8 cellular contexts compared by ENCODE assay signal in genomic region chr9:75890541-75891276, GRCh38. TPM values are rescaled to one million over a fixed set of nuclear protein-coding genes. Genes with fewer than 3 reads are reported as not detected.
A peak's percentile ranks its signal among the peaks of the same experiment; 100 is the strongest.
DNase-seq lines count a peak whose midpoint lies in the region; ATAC-seq and TF ChIP-seq lines count a peak whose summit lies in the region.

Gene PCSK5, plus strand, starts transcription at chr9:75890673. Its CDS starts 509 bp downstream, at chr9:75891182.

- TF ChIP-seq CTCF in AG04450 (IDR thresholded peaks at IDR 0.05; ENCODE audit: low read depth, low read length): peak; percentile 35
- TF ChIP-seq CTCF in epithelial cell of esophagus (IDR thresholded peaks at IDR 0.05; ENCODE audit: insufficient read depth, low read depth, low read length, missing control alignments): no peak

- H3K4me1 ChIP-seq in mononuclear cell (ENCODE audit: insufficient read depth, low read length): peaks cover 28% of the 10 kb centered on the region

- CTCF ChIA-PET in AG04450 (lab: Charles Lee): interaction anchor here (1.0 to 2.5 kb wide), 4 partner anchors 24 to 411 kb away, joined by 4 to 15 read pairs (median 4); no protein-coding TSS in a partner anchor

- peaks cover 24% of the 10 kb centered on the region for H3K27me3 ChIP-seq in AG04450 (ENCODE audit: control insufficient read depth, insufficient read depth, low read length)
- H3K27me3 ChIP-seq in mononuclear cell (ENCODE audit: insufficient read depth, low read length): peaks cover 20% of the 10 kb centered on the region

- no peak within 1 kb of the TSS for H3K27ac ChIP-seq in AG04450 (ENCODE audit: low read depth, low read length)

- ATAC-seq in GM19328 (IDR thresholded peaks at IDR 0.05; ENCODE audit: unreplicated experiment): peak; percentile 62
- peak; percentile 83 for ATAC-seq in HG03521 (IDR thresholded peaks at IDR 0.05; ENCODE audit: unreplicated experiment)

- DNase-seq in AG04450 (ENCODE audit: low read depth, low spot score) (peak; percentile 73), NOMO-1 treated with DMSO at 0.1 percent for 48 hours (lab: John Stamatoyannopoulos, UW; ENCODE audit: unreplicated experiment) (peak; percentile 75), activated T-cell treated with anti-CD3 and anti-CD28 coated beads for 48 hours (ENCODE audit: low read depth) (peak; percentile 72), epithelial cell of esophagus (ENCODE audit: low read depth) (peak; percentile 93)
- DNase-seq in stimulated activated CD8-positive, alpha-beta memory T cell treated with anti-CD3 and anti-CD28 coated beads, Interleukin-15, amount 100 ng/mL, for 4 hours (ENCODE audit: low read depth in 2 of 2): peak; percentile 64 to 72

- H3K4me3 ChIP-seq in AG04450 (ENCODE audit: low read depth, low read length) (peak within 1 kb of the TSS; percentile 71), epithelial cell of esophagus (ENCODE audit: low read length) (peak within 1 kb of the TSS; percentile 75), mononuclear cell (ENCODE audit: low read length) (peak within 1 kb of the TSS; percentile 59)

- POLR2A ChIA-PET in AG04450 (lab: Yijun Ruan, JAX): interaction anchor here (0.6 to 1.3 kb wide), 7 partner anchors 10 to 760 kb away, joined by 3 to 6 read pairs (median 4); partner anchors contain the start of gene RFK

- H3K9me3 ChIP-seq in AG04450 (ENCODE audit: control insufficient read depth, insufficient read depth, low read length) (peaks cover 6% of the 10 kb centered on the region; the same call in 1 of the 2 replicates), mononuclear cell (ENCODE audit: low read depth, low read length) (no peaks in the 10 kb centered on the region)

RNA-seq across cellular contexts. Expression of gene PCSK5, which starts in this region (rescaled TPM):
- 1.4 and 1.6 TPM in 2 replicates for polyA plus RNA-seq in AG04450 (2011; rRNA removed)
- polyA minus RNA-seq in AG04450 (2011; rRNA and poly(A)+ RNA removed): 3.7 and 5.0 TPM in 2 replicates
- 14.3 TPM for total RNA-seq in mononuclear cell
